Comparison of ENCODE assay signal across 2 cellular contexts in genomic region chr15:67202091-67202490, GRCh38.
TF ChIP-seq lines count a peak whose summit lies in the region.

No MANE protein-coding gene starts in this region.

TF ChIP-seq in HepG2, 621 proteins besides CTCF, POLR2A, EP300 and RAD21:
- TF ChIP-seq RCOR2 (CRISPR knock-in tag; IDR thresholded peaks at IDR 0.05) = no peak
- no peak for TF ChIP-seq HMG20B (CRISPR knock-in tag; conservative IDR thresholded peaks at IDR 0.05)
- no peak for TF ChIP-seq DPF2 (CRISPR knock-in tag; IDR thresholded peaks at IDR 0.05; ENCODE audit: borderline replicate concordance, low read depth)
- TF ChIP-seq HHEX (CRISPR knock-in tag; IDR thresholded peaks at IDR 0.05) = no peak
- TF ChIP-seq MAF1 (CRISPR knock-in tag; IDR thresholded peaks at IDR 0.05; ENCODE audit: borderline replicate concordance) = no peak
- no peak for TF ChIP-seq ZBTB46 (CRISPR knock-in tag; IDR thresholded peaks at IDR 0.05; ENCODE audit: borderline replicate concordance)
- TF ChIP-seq TARDBP (CRISPR knock-in tag; IDR thresholded peaks at IDR 0.05) = no peak
- TF ChIP-seq ZNF383 (CRISPR knock-in tag; IDR thresholded peaks at IDR 0.05; ENCODE audit: borderline replicate concordance) = no peak
- no peak for TF ChIP-seq ZNF607 (CRISPR knock-in tag; IDR thresholded peaks at IDR 0.05; ENCODE audit: borderline replicate concordance)

TF ChIP-seq in GM12878, 131 proteins besides CTCF, POLR2A, EP300 and RAD21:
- TF ChIP-seq ZBTB4 (CRISPR knock-in tag; IDR thresholded peaks at IDR 0.05) = no peak
- TF ChIP-seq PML (IDR thresholded peaks at IDR 0.05; ENCODE audit: low read length) = no peak
- TF ChIP-seq BACH1 (IDR thresholded peaks at IDR 0.05; ENCODE audit: borderline replicate concordance) = no peak
- no peak for TF ChIP-seq KLF5 (IDR thresholded peaks at IDR 0.05; ENCODE audit: partially characterized antibody)
- no peak for TF ChIP-seq PKNOX1 (IDR thresholded peaks at IDR 0.05)
- no peak for TF ChIP-seq RBBP5 (conservative IDR thresholded peaks at IDR 0.05)
- no peak for TF ChIP-seq TCF3 (IDR thresholded peaks at IDR 0.05; ENCODE audit: borderline replicate concordance, insufficient read depth, low read depth, low read length)
- no peak for TF ChIP-seq CEBPB (IDR thresholded peaks at IDR 0.05; ENCODE audit: borderline replicate concordance in 1 of 2, low read depth in 2 of 2, low read length in 2 of 2)
